ENCODE assay signal across 1 cellular context in genomic region chr16:28608867-28609596, GRCh38.
A peak's percentile ranks its signal among the peaks of the same experiment; 100 is the strongest.
TF ChIP-seq lines count a peak whose summit lies in the region.

No MANE protein-coding gene starts in this region.

TF ChIP-seq in K562, 482 proteins besides CTCF, POLR2A, EP300 and RAD21:
- TF ChIP-seq NFE2 (IDR thresholded peaks at IDR 0.05; ENCODE audit: low read depth) (peak; percentile 89), ZNF592 (IDR thresholded peaks at IDR 0.05) (0 out of 2 replicates have a peak, but pooled peaks have one; percentile 21), ZNF316 (IDR thresholded peaks at IDR 0.05) (peak; percentile 99), MAFG (tag; conservative IDR thresholded peaks at IDR 0.05) (peak; percentile 97), BACH1 (tag; IDR thresholded peaks at IDR 0.05) (peak; percentile 54; the same call in 1 of the 2 replicates), C11orf30 (IDR thresholded peaks at IDR 0.05; ENCODE audit: low read depth) (peak; percentile 99), MAFF (IDR thresholded peaks at IDR 0.05; ENCODE audit: low read length) (peak; percentile 98), SPI1 (IDR thresholded peaks at IDR 0.05; ENCODE audit: borderline replicate concordance, low read depth, low read length) (peak; percentile 39; the same call in 1 of the 2 replicates), SRF (CRISPR knock-in tag; IDR thresholded peaks at IDR 0.05) (peak in 1 of 2 experiments; percentile 22; a peak in 1 of 4 replicates), SMARCA4 (IDR thresholded peaks at IDR 0.05) (0 out of 2 replicates have a peak, but pooled peaks have one; percentile 37), MAFK (IDR thresholded peaks at IDR 0.05; ENCODE audit: low read length) (peak; percentile 98), NFE2L1 (tag; IDR thresholded peaks at IDR 0.05; ENCODE audit: borderline replicate concordance, low read depth) (peak; percentile 79), ZBTB7A (IDR thresholded peaks at IDR 0.05; ENCODE audit: borderline replicate concordance, control insufficient read depth, low read depth, low read length) (0 out of 2 replicates have a peak, but pooled peaks have one; percentile 42)
